In genomic region chr12:49728446-49728845, GRCh38 we compare ENCODE assay signal across 21 cellular contexts. TPM values are rescaled to one million over a fixed set of nuclear protein-coding genes. Genes with fewer than 3 reads are reported as not detected.
DNase-seq lines count a peak whose midpoint lies in the region; ATAC-seq, FAIRE-seq and TF ChIP-seq lines count a peak whose summit lies in the region.
"Had no signal": no experiment of that assay in that cellular context is flagged by ENCODE, and none has a peak within 500 bp of the region (broad histone marks: within the 10 kb centered on the region; RNA-seq: fewer than 3 reads in every experiment).

No MANE protein-coding gene starts in this region.

- CTCF ChIA-PET in HepG2 (lab: Yijun Ruan, JAX; ENCODE audit: low intra/inter-chr PET ratio, low total read pairs) = no interaction called here
- CTCF ChIA-PET in H1 (lab: Charles Lee; ENCODE audit: partially characterized antibody) = no interaction called here

- no TSS peak for BruUV-seq in HepG2 (replicated peaks; lab: Mats Ljungman, UMichigan)

- H3K9me3 ChIP-seq in HepG2 (ENCODE audit: low read length) (no peaks in the 10 kb centered on the region), right lobe of liver (no peaks in the 10 kb centered on the region), H1 (ENCODE audit: insufficient read depth in 2 of 2, low read depth in 1 of 2, low read length in 1 of 2) (no peaks in the 10 kb centered on the region)
- H3K9me3 ChIP-seq: BE2C, BLaER1 had no signal

- no peak overlapping the region for H3K9ac ChIP-seq in HepG2 (ENCODE audit: insufficient read depth, low read depth, low read length)
- no peak overlapping the region for H3K9ac ChIP-seq in H1 (replicated peaks in 1 of 4; ENCODE audit: extremely low read depth in 1 of 4, low read depth in 3 of 4, low read length in 3 of 4)
- H3K9ac ChIP-seq: BLaER1 had no signal

- H3K4me1 ChIP-seq in HepG2 (ENCODE audit: insufficient read depth, low read length) (peaks cover under 1% of the 10 kb centered on the region; the same call in 1 of the 2 replicates), right lobe of liver (no peaks in the 10 kb centered on the region), H1 (replicated peaks in 1 of 4; ENCODE audit: control insufficient read depth in 3 of 4, insufficient read depth in 4 of 4, low read length in 3 of 4) (no peaks in the 10 kb centered on the region)
- H3K4me1 ChIP-seq: BE2C, BLaER1 had no signal

- H4K91ac ChIP-seq in H1 (replicated peaks; ENCODE audit: insufficient read length, low read length) = no peak overlapping the region

- no peak overlapping the region for H2BK12ac ChIP-seq in H1 (ENCODE audit: low read depth, low read length)

- no peak for TF ChIP-seq POLR2A in HepG2 (IDR thresholded peaks at IDR 0.05; ENCODE audit: insufficient read depth in 1 of 2, low read depth in 2 of 2, low read length in 2 of 2)
- TF ChIP-seq POLR2A in right lobe of liver (IDR thresholded peaks at IDR 0.05) = no peak
- no peak for TF ChIP-seq POLR2A in H1 (IDR thresholded peaks at IDR 0.05; ENCODE audit: control extremely low read depth in 1 of 2, low read depth in 2 of 2, low read length in 2 of 2)

- H2AFZ ChIP-seq in HepG2 (ENCODE audit: low read length) (no peak overlapping the region), H1 (ENCODE audit: low read length) (no peak overlapping the region)

- H3K4ac ChIP-seq in H1 (replicated peaks; ENCODE audit: insufficient read length, low read depth, low read length) = no peak overlapping the region

- ATAC-seq in HepG2 = no peak
- ATAC-seq in right lobe of liver = no peak
- ATAC-seq in omental fat pad (ENCODE audit: low FRiP score) = no peak
- ATAC-seq: GM12878 had no signal

- POLR2A ChIA-PET in HepG2 (lab: Yijun Ruan, JAX) = interaction anchor here (0.8 kb wide), 1 partner anchor 13 kb away, joined by 4 read pairs; the partner anchor contains the start of gene TMBIM6
- POLR2A ChIA-PET in H1 (lab: Charles Lee; ENCODE audit: partially characterized antibody) = interaction anchor here (0.7 kb wide), 1 partner anchor 13 kb away, joined by 4 read pairs; the partner anchor contains the start of gene TMBIM6

- no peak overlapping the region for H4K5ac ChIP-seq in H1 (ENCODE audit: insufficient read length, low read depth, low read length)

- no peak overlapping the region for H3K14ac ChIP-seq in H1 (ENCODE audit: insufficient read length)

- H2BK5ac ChIP-seq in H1 (ENCODE audit: low read depth, low read length) = no peak overlapping the region

- H3K27ac ChIP-seq in HepG2 (ENCODE audit: extremely low read length, insufficient read depth, low read length) = no peak overlapping the region
- H3K27ac ChIP-seq in right lobe of liver = no peak overlapping the region
- no peak overlapping the region for H3K27ac ChIP-seq in H1 (ENCODE audit: low read depth, low read length)
- H3K27ac ChIP-seq: 22Rv1, BLaER1 had no signal

- no peak overlapping the region for H2BK120ac ChIP-seq in H1 (replicated peaks; ENCODE audit: low read depth, low read length)

- FAIRE-seq in HepG2 (lab: Jason Lieb, UNC) = no peak
- no peak for FAIRE-seq in H1 (lab: Jason Lieb, UNC)
- FAIRE-seq: D721Med, GM12878, GM12892, GM18507 had no signal

- H3K4me2 ChIP-seq in HepG2 (ENCODE audit: low read depth, low read length) = no peak overlapping the region
- H3K4me2 ChIP-seq in H1 (ENCODE audit: insufficient read depth in 1 of 2, low read depth in 2 of 2, low read length in 2 of 2) = no peak overlapping the region
- H3K4me2 ChIP-seq: BLaER1 had no signal

- no peak overlapping the region for H3K56ac ChIP-seq in H1 (replicated peaks; ENCODE audit: insufficient read length, low read depth, low read length)

- H4K20me1 ChIP-seq in HepG2 (ENCODE audit: insufficient read depth, low read length) (no peaks in the 10 kb centered on the region), H1 (replicated peaks in 1 of 2; ENCODE audit: control insufficient read depth in 1 of 2, insufficient read depth in 2 of 2, low read length in 2 of 2) (no peaks in the 10 kb centered on the region)
- H4K20me1 ChIP-seq: BLaER1 had no signal

- DNase-seq in HepG2 (ENCODE audit: low spot score) = no peak
- no peak for DNase-seq in right lobe of liver
- no peak for DNase-seq in H1 (ENCODE audit: low read depth in 1 of 2, low spot score in 2 of 2)
- DNase-seq in cerebellum (ENCODE audit: low spot score) = no peak
- DNase-seq in omental fat pad (ENCODE audit: low spot score) = no peak
- DNase-seq: ACHN; BE2C; C1 segment of cervical spinal cord; CD4-positive, alpha-beta memory T cell; CD4-positive, CD25-positive, alpha-beta regulatory T cell; CD8-positive, alpha-beta memory T cell; COR-L47; DMS79 treated with DMSO at 0.1 percent for 48 hours; GDM1 had no signal

- H3K23me2 ChIP-seq in H1 (ENCODE audit: low read depth, low read length) = no peaks in the 10 kb centered on the region

- no peak for TF ChIP-seq CTCF in HepG2 (CRISPR knock-in tag; IDR thresholded peaks at IDR 0.05)
- no peak for TF ChIP-seq CTCF in right lobe of liver (IDR thresholded peaks at IDR 0.05)
- TF ChIP-seq CTCF in H1 (IDR thresholded peaks at IDR 0.05; ENCODE audit: control extremely low read depth in 1 of 3, insufficient read depth in 1 of 3, low read depth in 1 of 3, low read length in 3 of 3) = no peak
- TF ChIP-seq CTCF in omental fat pad (IDR thresholded peaks at IDR 0.05) = no peak

- no peaks in the 10 kb centered on the region for H3K36me3 ChIP-seq in HepG2 (replicated peaks in 1 of 2; ENCODE audit: control insufficient read depth in 1 of 2, insufficient read depth in 2 of 2, low read length in 2 of 2)
- H3K36me3 ChIP-seq in right lobe of liver = no peaks in the 10 kb centered on the region
- no peaks in the 10 kb centered on the region for H3K36me3 ChIP-seq in H1 (ENCODE audit: control insufficient read depth in 2 of 4, insufficient read depth in 4 of 4, low read length in 3 of 4)
- H3K36me3 ChIP-seq: BE2C, BLaER1 had no signal

- in situ Hi-C loops in HepG2 (cut with HindIII; ENCODE audit: extremely low pct_ligation_motif_present, low pct_unique_long_range_greater_than_20kb) = no loop called here

- no peak overlapping the region for H3K18ac ChIP-seq in H1 (ENCODE audit: extremely low read depth, low read length)

- no peak overlapping the region for H3K23ac ChIP-seq in H1 (ENCODE audit: insufficient read length)

- H3K4me3 ChIP-seq in HepG2 (replicated peaks in 1 of 3; ENCODE audit: insufficient read depth in 1 of 3, low read depth in 2 of 3, low read length in 3 of 3) (no peak overlapping the region), right lobe of liver (no peak overlapping the region), H1 (ENCODE audit: extremely low read depth in 1 of 4, insufficient read depth in 2 of 4, low read depth in 3 of 4, low read length in 4 of 4) (no peak overlapping the region)
- H3K4me3 ChIP-seq: BLaER1, GM12878 had no signal

- TF ChIP-seq EP300 in HepG2 (IDR thresholded peaks at IDR 0.05; ENCODE audit: low read depth in 2 of 2, low read length in 2 of 2) = no peak
- no peak for TF ChIP-seq EP300 in HepG2 (CRISPR knock-in tag; IDR thresholded peaks at IDR 0.05; ENCODE audit: borderline replicate concordance)
- no peak for TF ChIP-seq EP300 in Ishikawa (IDR thresholded peaks at IDR 0.05; ENCODE audit: borderline replicate concordance)
- no peak for TF ChIP-seq EP300 in H1 (IDR thresholded peaks at IDR 0.05; ENCODE audit: borderline replicate concordance in 1 of 2, low read depth in 2 of 2, low read length in 2 of 2)

- no peak overlapping the region for H4K8ac ChIP-seq in H1 (ENCODE audit: extremely low read depth, insufficient read depth, low read length)

- 36% methylated on average over 3 of the region's 3 CpGs for WGBS in HepG2 (ENCODE audit: low lambda C conversion rate)
- 82% methylated on average over 3 of the region's 3 CpGs for WGBS in right lobe of liver (ENCODE audit: insufficient coverage, low coverage, low lambda C conversion rate, missing lambda C conversion rate)
- WGBS in H1 (ENCODE audit: extremely low coverage in 1 of 2, insufficient coverage in 1 of 2, insufficient read length in 1 of 2, insufficient replicate concordance in 2 of 2, low coverage in 1 of 2, low lambda C conversion rate in 2 of 2, missing lambda C conversion rate in 1 of 2), 2 experiments = 94% methylated on average over 3 of the region's 3 CpGs; no CpG with 5 or more reads in 1 of the 2 experiments

- H3K79me2 ChIP-seq in HepG2 (ENCODE audit: insufficient read depth, low read length) (no peaks in the 10 kb centered on the region), H1 (ENCODE audit: control insufficient read depth in 1 of 2, insufficient read depth in 2 of 2, low read length in 2 of 2) (no peaks in the 10 kb centered on the region)

- no peaks in the 10 kb centered on the region for H3K79me1 ChIP-seq in H1 (ENCODE audit: low read depth, low read length)

- H2BK20ac ChIP-seq in H1 (ENCODE audit: low read length) = no peak overlapping the region

- TF ChIP-seq RAD21 in HepG2 (CRISPR knock-in tag; IDR thresholded peaks at IDR 0.05) = no peak
- TF ChIP-seq RAD21 in Ishikawa (IDR thresholded peaks at IDR 0.05; ENCODE audit: low read depth) = no peak
- TF ChIP-seq RAD21 in H1 (IDR thresholded peaks at IDR 0.05 in 1 of 2, conservative IDR thresholded peaks at IDR 0.05 in 1 of 2; ENCODE audit: low read depth in 2 of 2, low read length in 2 of 2) = no peak

- H2AK5ac ChIP-seq in H1 (ENCODE audit: low read depth, low read length) = no peak overlapping the region

- H3K27me3 ChIP-seq in HepG2 (ENCODE audit: control insufficient read depth in 1 of 2, insufficient read depth in 2 of 2, low read length in 2 of 2) (no peaks in the 10 kb centered on the region), right lobe of liver (no peaks in the 10 kb centered on the region), H1 (replicated peaks in 1 of 4; ENCODE audit: control insufficient read depth in 3 of 4, extremely low read depth in 1 of 4, insufficient read depth in 3 of 4, low read length in 3 of 4) (no peaks in the 10 kb centered on the region)
- H3K27me3 ChIP-seq: BLaER1 had no signal

- intact Hi-C loops in HepG2 (cut with micrococcal nuclease; ENCODE audit: unreplicated experiment) (loop anchor here (10.0 kb wide), 1 partner anchor 46 kb away; no protein-coding TSS in a partner anchor), right lobe of liver (cut with DNase I) (no loop called here)

- H2BK15ac ChIP-seq in H1 (ENCODE audit: low read length) = no peak overlapping the region

RNA-seq across cellular contexts. Expression of gene TMBIM6, which starts 12.9 kb away (rescaled TPM):
- 220 and 412 TPM in 2 replicates for total RNA-seq in HepG2 (2016; rRNA removed; fragmentation: Illumina TruSeq; extraction: Trizol)
- 49.6 and 57.4 TPM in 2 replicates for total RNA-seq in HepG2 (2016; cell fraction: cytosol; rRNA removed; fragmentation: Illumina TruSeq; extraction: Trizol; ENCODE audit: low read depth)
- 229 and 414 TPM in 2 replicates for total RNA-seq in HepG2 (2016; cell fraction: insoluble cytoplasmic fraction; rRNA removed; fragmentation: Illumina TruSeq; extraction: Trizol)
- total RNA-seq in HepG2 (2016; cell fraction: membrane; rRNA removed; fragmentation: Illumina TruSeq; extraction: Trizol) = 85.8 and 89.3 TPM in 2 replicates
- total RNA-seq in HepG2 (2016; cell fraction: nucleus; rRNA removed; fragmentation: Illumina TruSeq; extraction: Trizol) = 296 and 323 TPM in 2 replicates
- polyA plus RNA-seq in HepG2 (2011; rRNA removed) = 445 and 468 TPM in 2 replicates
- 286 and 485 TPM in 2 replicates for polyA plus RNA-seq in HepG2 (2011; cell fraction: cytosol; rRNA removed)
- 231 and 241 TPM in 2 replicates for polyA plus RNA-seq in HepG2 (2011; cell fraction: nucleus; rRNA removed)
- 423 and 441 TPM in 2 replicates for polyA plus RNA-seq in HepG2 (2012)
- polyA plus RNA-seq in HepG2 (2016; cell fraction: cytosol; fragmentation: Illumina TruSeq; extraction: Trizol; ENCODE audit: low read depth) = 62.2 and 68.0 TPM in 2 replicates
- polyA plus RNA-seq in HepG2 (2016; cell fraction: insoluble cytoplasmic fraction; fragmentation: Illumina TruSeq; extraction: Trizol; ENCODE audit: low read depth) = 213 and 227 TPM in 2 replicates
- polyA plus RNA-seq in HepG2 (2016; cell fraction: membrane; fragmentation: Illumina TruSeq; extraction: Trizol; ENCODE audit: low read depth) = 53.8 and 54.1 TPM in 2 replicates
- polyA plus RNA-seq in HepG2 (2016; cell fraction: nucleus; fragmentation: Illumina TruSeq; extraction: Trizol; ENCODE audit: insufficient read depth, low read depth) = 552 and 556 TPM in 2 replicates
- 536 and 564 TPM in 2 replicates for polyA minus RNA-seq in HepG2 (2011; rRNA and poly(A)+ RNA removed; ENCODE audit: low replicate concordance)
- 151 and 170 TPM in 2 replicates for polyA minus RNA-seq in HepG2 (2011; cell fraction: cytosol; rRNA and poly(A)+ RNA removed)
- polyA minus RNA-seq in HepG2 (2011; cell fraction: nucleus; rRNA and poly(A)+ RNA removed) = 151 and 168 TPM in 2 replicates
- total RNA-seq in right lobe of liver = 1,000 to 10,000 TPM in 3 of 6 experiments, 100 to 1,000 TPM in 3; 538 to 1,268 (median 937) TPM
- total RNA-seq in H1 (2021; fragmentation: NEBNext Ultra II Directional; extraction: Animal tissue kit (Norgen Biotek cat#: 25700)) = 413 and 423 TPM in 2 replicates
- polyA plus RNA-seq in H1 (2011; rRNA removed) = 417 and 556 TPM in 2 replicates
- polyA plus RNA-seq in H1 (2011; cell fraction: cytosol; rRNA removed) = 336 TPM
- polyA plus RNA-seq in H1 (2011; cell fraction: nucleus; rRNA removed) = 245 TPM
- 316 to 392 TPM (median 338 TPM) in 4 replicates for polyA plus RNA-seq in H1 (2012, experiment 1 of 2)
- polyA plus RNA-seq in H1 (2012, experiment 2 of 2) = 298 TPM
- 745 TPM for polyA plus RNA-seq in H1 (2013, experiment 1 of 2)
- 748 TPM for polyA plus RNA-seq in H1 (2013, experiment 2 of 2)
- 292 and 323 TPM in 2 replicates for polyA minus RNA-seq in H1 (2011; rRNA and poly(A)+ RNA removed)
- polyA minus RNA-seq in H1 (2011; cell fraction: cytosol; rRNA and poly(A)+ RNA removed) = 136 TPM
- 134 TPM for polyA minus RNA-seq in H1 (2011; cell fraction: nucleus; rRNA and poly(A)+ RNA removed)
- total RNA-seq in cerebellum = 244 TPM
- 100 to 1,000 TPM; 337 to 481 (median 397) TPM for total RNA-seq in omental fat pad

RNA-seq across cellular contexts. Expression of gene FMNL3, which starts 21.2 kb away (rescaled TPM):
- total RNA-seq in HepG2 (2016; rRNA removed; fragmentation: Illumina TruSeq; extraction: Trizol) = 0.79 and 1.1 TPM in 2 replicates
- 0.10 and 0.44 TPM in 2 replicates for total RNA-seq in HepG2 (2016; cell fraction: cytosol; rRNA removed; fragmentation: Illumina TruSeq; extraction: Trizol; ENCODE audit: low read depth)
- 0.82 and 1.00 TPM in 2 replicates for total RNA-seq in HepG2 (2016; cell fraction: insoluble cytoplasmic fraction; rRNA removed; fragmentation: Illumina TruSeq; extraction: Trizol)
- total RNA-seq in HepG2 (2016; cell fraction: membrane; rRNA removed; fragmentation: Illumina TruSeq; extraction: Trizol) = 0.55 and 0.80 TPM in 2 replicates
- total RNA-seq in HepG2 (2016; cell fraction: nucleus; rRNA removed; fragmentation: Illumina TruSeq; extraction: Trizol) = 0.65 and 1.0 TPM in 2 replicates
- 0.44 and 0.64 TPM in 2 replicates for polyA plus RNA-seq in HepG2 (2011; rRNA removed)
- polyA plus RNA-seq in HepG2 (2011; cell fraction: cytosol; rRNA removed) = 0.23 and 0.36 TPM in 2 replicates
- 1.2 and 1.3 TPM in 2 replicates for polyA plus RNA-seq in HepG2 (2011; cell fraction: nucleus; rRNA removed)
- polyA plus RNA-seq in HepG2 (2012) = 0.48 and 0.68 TPM in 2 replicates
- 0.08 TPM in 2 replicates for polyA plus RNA-seq in HepG2 (2016; cell fraction: cytosol; fragmentation: Illumina TruSeq; extraction: Trizol; ENCODE audit: low read depth)
- polyA plus RNA-seq in HepG2 (2016; cell fraction: insoluble cytoplasmic fraction; fragmentation: Illumina TruSeq; extraction: Trizol; ENCODE audit: low read depth) = 0.69 and 0.75 TPM in 2 replicates
- 0.34 and 0.46 TPM in 2 replicates for polyA plus RNA-seq in HepG2 (2016; cell fraction: membrane; fragmentation: Illumina TruSeq; extraction: Trizol; ENCODE audit: low read depth)
- polyA plus RNA-seq in HepG2 (2016; cell fraction: nucleus; fragmentation: Illumina TruSeq; extraction: Trizol; ENCODE audit: insufficient read depth, low read depth) = 1.3 and 1.4 TPM in 2 replicates
- polyA minus RNA-seq in HepG2 (2011; rRNA and poly(A)+ RNA removed; ENCODE audit: low replicate concordance) = 1.4 and 10.5 TPM in 2 replicates
- polyA minus RNA-seq in HepG2 (2011; cell fraction: cytosol; rRNA and poly(A)+ RNA removed) = 0.40 and 0.97 TPM in 2 replicates
- 0.75 and 0.77 TPM in 2 replicates for polyA minus RNA-seq in HepG2 (2011; cell fraction: nucleus; rRNA and poly(A)+ RNA removed)
- 1 to 10 TPM; 2.1 to 4.9 (median 2.9) TPM for total RNA-seq in right lobe of liver
- 27.6 and 29.0 TPM in 2 replicates for total RNA-seq in H1 (2021; fragmentation: NEBNext Ultra II Directional; extraction: Animal tissue kit (Norgen Biotek cat#: 25700))
- 8.6 and 11.4 TPM in 2 replicates for polyA plus RNA-seq in H1 (2011; rRNA removed)
- 10.6 TPM for polyA plus RNA-seq in H1 (2011; cell fraction: cytosol; rRNA removed)
- 32.8 TPM for polyA plus RNA-seq in H1 (2011; cell fraction: nucleus; rRNA removed)
- polyA plus RNA-seq in H1 (2012, experiment 1 of 2) = 12.5 to 15.2 TPM (median 14.4 TPM) in 4 replicates
- polyA plus RNA-seq in H1 (2012, experiment 2 of 2) = 9.2 TPM
- polyA plus RNA-seq in H1 (2013, experiment 1 of 2) = 9.3 TPM
- polyA plus RNA-seq in H1 (2013, experiment 2 of 2) = 9.3 TPM
- polyA minus RNA-seq in H1 (2011; rRNA and poly(A)+ RNA removed) = 27.3 and 32.4 TPM in 2 replicates
- polyA minus RNA-seq in H1 (2011; cell fraction: cytosol; rRNA and poly(A)+ RNA removed) = 17.9 TPM
- 23.5 TPM for polyA minus RNA-seq in H1 (2011; cell fraction: nucleus; rRNA and poly(A)+ RNA removed)
- total RNA-seq in cerebellum = 22.7 TPM
- 10 to 100 TPM in 3 of 4 donors, 1 to 10 TPM in 1; 5.7 to 28.8 (median 22.1) TPM for total RNA-seq in omental fat pad

Comparison
In these comparisons a context has a peak if more than half of its experiments do, and no peak if none do; other contexts are left out.
1. Of the 41 proteins assayed by ChIP-seq in both HepG2 and H1: peak only in HepG2: none; only in H1: none; in both: CEBPB; in neither: 40.